Comparison of ENCODE assay signal across 14 cellular contexts in the genomic region with DNA sequence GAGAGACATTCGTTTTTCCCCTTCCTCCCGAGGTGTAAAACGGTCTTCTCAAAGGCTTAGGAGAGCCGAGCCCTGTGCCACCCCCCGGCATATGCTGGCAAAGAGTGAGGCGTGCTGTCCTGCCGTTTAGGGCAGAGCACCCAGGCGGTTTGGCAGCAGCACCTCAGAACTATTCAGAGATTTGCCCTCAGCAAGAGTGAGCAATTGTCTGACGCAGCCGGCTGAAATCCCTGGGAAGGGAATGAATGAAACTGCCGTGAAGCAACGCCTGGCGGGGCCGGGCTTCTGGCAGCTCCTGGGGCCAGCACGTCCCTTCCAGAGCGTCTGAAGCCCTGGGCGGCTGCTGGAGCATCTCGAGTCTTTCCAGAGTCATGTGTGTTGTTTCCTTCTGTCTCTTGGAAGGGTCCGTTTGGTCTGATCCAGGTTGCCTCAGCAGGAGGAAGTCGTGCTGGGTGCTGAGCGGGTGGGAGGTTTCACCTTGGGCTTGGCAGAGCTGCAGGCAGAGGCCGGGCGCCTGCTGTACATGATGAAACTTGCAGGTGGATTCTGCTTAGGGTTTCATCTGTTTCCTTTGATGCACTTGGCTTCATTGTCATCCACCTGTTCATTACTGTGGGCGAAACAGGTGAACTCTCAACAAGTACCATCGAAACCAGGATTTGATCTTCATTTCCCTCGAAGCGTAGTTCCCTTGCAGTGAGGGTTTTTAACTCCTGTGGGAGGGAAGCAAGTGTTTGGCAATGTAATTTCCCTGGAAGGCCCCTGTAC. TPM values are rescaled to one million over a fixed set of nuclear protein-coding genes. Genes with fewer than 3 reads are reported as not detected.
DNase-seq lines count a peak whose midpoint lies in the region; ATAC-seq and TF ChIP-seq lines count a peak whose summit lies in the region.
"Had no signal": no experiment of that assay in that cellular context is flagged by ENCODE, and none has a peak within 500 bp of the region (broad histone marks: within the 10 kb centered on the region; RNA-seq: fewer than 3 reads in every experiment).

No MANE protein-coding gene starts in this region.

- H4K20me1 ChIP-seq in KMS-11 (ENCODE audit: insufficient read depth) (no peaks in the 10 kb centered on the region), OCI-LY7 (ENCODE audit: insufficient read depth, low read length) (no peaks in the 10 kb centered on the region)

- TF ChIP-seq CTCF in KMS-11 (conservative IDR thresholded peaks at IDR 0.05; ENCODE audit: low read depth, low read length) (no peak), OCI-LY7 (conservative IDR thresholded peaks at IDR 0.05; ENCODE audit: low read length) (no peak), foreskin keratinocyte (conservative IDR thresholded peaks at IDR 0.05) (no peak)

- peak; percentile 88 for ATAC-seq in foreskin keratinocyte
- no peak for ATAC-seq in stimulated activated effector memory CD8-positive, alpha-beta T cell treated with anti-CD3 and anti-CD28 coated beads, Interleukin-12 subunit alpha, Interleukin-12 subunit beta, amount 100 ng/mL, for 72 hours
- ATAC-seq in HG02571 (IDR thresholded peaks at IDR 0.05; ENCODE audit: unreplicated experiment): no peak

- no peaks in the 10 kb centered on the region for H3K36me3 ChIP-seq in KMS-11 (ENCODE audit: insufficient read depth)
- H3K36me3 ChIP-seq in OCI-LY7 (ENCODE audit: insufficient read depth, low read length): peaks cover 68% of the 10 kb centered on the region

- no peaks in the 10 kb centered on the region for H3K27me3 Mint-ChIP-seq in T-helper 2 cell treated with Interferon-gamma antibody and Interleukin-4, amounts not matched to agents 5 μg/mL and 100 μg/mL, for 36 hours (ENCODE audit: low read depth)

- no peak overlapping the region for H3K4me3 Mint-ChIP-seq in stimulated activated effector memory CD8-positive, alpha-beta T cell treated with anti-CD3 and anti-CD28 coated beads, Interleukin-12 subunit alpha, Interleukin-12 subunit beta, amount 100 ng/mL, for 72 hours
- no peak overlapping the region for H3K4me3 Mint-ChIP-seq in T-helper 2 cell treated with Interferon-gamma antibody and Interleukin-4, amounts not matched to agents 5 μg/mL and 100 μg/mL, for 36 hours

- no peaks in the 10 kb centered on the region for H3K9me3 Mint-ChIP-seq in stimulated activated effector memory CD8-positive, alpha-beta T cell treated with anti-CD3 and anti-CD28 coated beads, Interleukin-12 subunit alpha, Interleukin-12 subunit beta, amount 100 ng/mL, for 72 hours
- H3K9me3 Mint-ChIP-seq in T-helper 2 cell treated with Interferon-gamma antibody and Interleukin-4, amounts not matched to agents 5 μg/mL and 100 μg/mL, for 36 hours: no peaks in the 10 kb centered on the region

- H3K4me2 ChIP-seq in KMS-11: peak overlapping the region; percentile 52
- H3K4me2 ChIP-seq in OCI-LY7 (ENCODE audit: low read length): peak overlapping the region; percentile 64
- H3K4me2 ChIP-seq: hepatocyte had no signal

- H3K4me3 ChIP-seq in KMS-11 (IDR thresholded peaks at IDR 0.05; ENCODE audit: insufficient read depth, low read depth, low read length): no peak overlapping the region
- H3K4me3 ChIP-seq in OCI-LY7 (ENCODE audit: low read depth, low read length, poor library complexity, severe bottlenecking): peak overlapping the region; percentile 16
- H3K4me3 ChIP-seq: hepatocyte had no signal

- peak; percentile 97 for DNase-seq in OCI-LY7 (ENCODE audit: low spot score)
- peak; percentile 91 to 96 for DNase-seq in foreskin keratinocyte
- no peak for DNase-seq in stimulated activated effector memory CD8-positive, alpha-beta T cell treated with anti-CD3 and anti-CD28 coated beads, Interleukin-12 subunit alpha, Interleukin-12 subunit beta, amount 100 ng/mL, for 72 hours (ENCODE audit: low spot score in 2 of 2)
- DNase-seq in GM19240 (ENCODE audit: insufficient read length, low spot score): no peak
- no peak for DNase-seq in T-helper 2 cell treated with Interferon-gamma antibody and Interleukin-4, amounts not matched to agents 5 μg/mL and 100 μg/mL, for 36 hours (ENCODE audit: low spot score)
- no peak for DNase-seq in NCI-H226
- DNase-seq: stimulated activated CD4-positive, alpha-beta T cell treated with anti-CD3 and anti-CD28 coated beads, Interleukin-2, amount 100 ng/mL, for 24 hours had no signal

- H3K79me2 ChIP-seq in KMS-11 (ENCODE audit: insufficient read depth, low read depth) (peaks cover 7% of the 10 kb centered on the region; the same call in 1 of the 2 replicates), OCI-LY7 (ENCODE audit: insufficient read depth, low read depth, low read length) (peaks cover 4% of the 10 kb centered on the region; the same call in 1 of the 2 replicates)
- H3K79me2 ChIP-seq: hepatocyte had no signal

- peak overlapping the region; percentile 64 for H3K27ac Mint-ChIP-seq in stimulated activated effector memory CD8-positive, alpha-beta T cell treated with anti-CD3 and anti-CD28 coated beads, Interleukin-12 subunit alpha, Interleukin-12 subunit beta, amount 100 ng/mL, for 72 hours
- H3K27ac Mint-ChIP-seq in T-helper 2 cell treated with Interferon-gamma antibody and Interleukin-4, amounts not matched to agents 5 μg/mL and 100 μg/mL, for 36 hours: no peak overlapping the region

- peak overlapping the region; percentile 22; the same call in 1 of the 2 replicates for H3K9ac ChIP-seq in KMS-11

- POLR2A ChIA-PET in OCI-LY7 (lab: Charles Lee): no interaction called here

- H3K27me3 ChIP-seq in KMS-11 (ENCODE audit: insufficient read depth, low read depth) (no peaks in the 10 kb centered on the region), foreskin keratinocyte (no peaks in the 10 kb centered on the region)
- H3K27me3 ChIP-seq: hepatocyte had no signal

- no TSS peak for BruUV-seq in OCI-LY7 (replicated peaks; lab: Mats Ljungman, UMichigan)

- H3K4me1 Mint-ChIP-seq in stimulated activated effector memory CD8-positive, alpha-beta T cell treated with anti-CD3 and anti-CD28 coated beads, Interleukin-12 subunit alpha, Interleukin-12 subunit beta, amount 100 ng/mL, for 72 hours: peaks cover 26% of the 10 kb centered on the region
- H3K4me1 Mint-ChIP-seq in T-helper 2 cell treated with Interferon-gamma antibody and Interleukin-4, amounts not matched to agents 5 μg/mL and 100 μg/mL, for 36 hours (ENCODE audit: low read depth): peaks cover 4% of the 10 kb centered on the region

- peak overlapping the region; percentile 59 for H3K27ac ChIP-seq in KMS-11
- H3K27ac ChIP-seq in OCI-LY7 (ENCODE audit: low read depth, low read length, poor library complexity, severe bottlenecking): peak overlapping the region; percentile 84
- peak overlapping the region; percentile 96 for H3K27ac ChIP-seq in foreskin keratinocyte
- H3K27ac ChIP-seq: hepatocyte had no signal

- CTCF ChIA-PET in OCI-LY7 (lab: Charles Lee; ENCODE audit: unreplicated experiment): no interaction called here

- H3K4me1 ChIP-seq in KMS-11 (ENCODE audit: low read depth, poor library complexity, severe bottlenecking): peaks cover 45% of the 10 kb centered on the region
- peaks cover 39% of the 10 kb centered on the region for H3K4me1 ChIP-seq in OCI-LY7 (ENCODE audit: insufficient read depth, low read length, poor library complexity, severe bottlenecking)
- peaks cover 7% of the 10 kb centered on the region for H3K4me1 ChIP-seq in foreskin keratinocyte

- H3K9me2 ChIP-seq in OCI-LY7 (ENCODE audit: insufficient read depth, low read length): no peaks in the 10 kb centered on the region

- H2AFZ ChIP-seq in KMS-11 (ENCODE audit: low read depth) (peak overlapping the region; percentile 12; the same call in 1 of the 2 replicates), OCI-LY7 (ENCODE audit: low read length) (no peak overlapping the region)
- H2AFZ ChIP-seq: hepatocyte had no signal

- H3K9me3 ChIP-seq in OCI-LY7 (ENCODE audit: low read length): no peaks in the 10 kb centered on the region

- peaks cover 8% of the 10 kb centered on the region for H3K36me3 Mint-ChIP-seq in stimulated activated effector memory CD8-positive, alpha-beta T cell treated with anti-CD3 and anti-CD28 coated beads, Interleukin-12 subunit alpha, Interleukin-12 subunit beta, amount 100 ng/mL, for 72 hours
- peaks cover 6% of the 10 kb centered on the region for H3K36me3 Mint-ChIP-seq in T-helper 2 cell treated with Interferon-gamma antibody and Interleukin-4, amounts not matched to agents 5 μg/mL and 100 μg/mL, for 36 hours (ENCODE audit: low read depth)

- intact Hi-C loops in OCI-LY7 (cut with micrococcal nuclease; ENCODE audit: unreplicated experiment): loop anchor here (1.0 kb wide), 6 partner anchors 77 to 387 kb away; no protein-coding TSS in a partner anchor

RNA-seq across cellular contexts. Expression of a gene that starts 35.4 kb away (rescaled TPM):
- total RNA-seq in OCI-LY7 (2014; rRNA removed; shearing (Covaris generic)): 57.0 and 87.8 TPM in 2 replicates
- total RNA-seq in OCI-LY7 (2022) (134 and 145 TPM in 2 replicates), foreskin keratinocyte (76.4 and 91.7 TPM in 2 replicates)
- polyA plus RNA-seq in foreskin keratinocyte: 104 and 112 TPM in 2 replicates

RNA-seq across cellular contexts. Expression of a gene that starts 51.9 kb away (rescaled TPM):
- total RNA-seq in OCI-LY7 (2014; rRNA removed; shearing (Covaris generic)): 3.8 and 5.0 TPM in 2 replicates
- 31.2 and 32.3 TPM in 2 replicates for total RNA-seq in OCI-LY7 (2022)
- 1.2 and 1.4 TPM in 2 replicates for total RNA-seq in foreskin keratinocyte
- polyA plus RNA-seq in foreskin keratinocyte: 1.3 and 2.4 TPM in 2 replicates
- total RNA-seq: HT1080 had no signal

RNA-seq across cellular contexts. Expression of a gene that starts 52.6 kb away (rescaled TPM):
- not detected in 2 replicates for total RNA-seq in OCI-LY7 (2014; rRNA removed; shearing (Covaris generic))
- total RNA-seq in OCI-LY7 (2022) (not detected in 2 replicates), foreskin keratinocyte (0.18 and 0.27 TPM in 2 replicates)
- polyA plus RNA-seq in foreskin keratinocyte: 0.12 TPM in 2 replicates
- total RNA-seq: chondrocyte, HT1080, NCI-H460, temporal lobe had no signal

Comparison
In these comparisons a context has a peak if more than half of its experiments do, and no peak if none do; other contexts are left out.
1. DNase-seq: peak in OCI-LY7 (single experiment) and foreskin keratinocyte (2 of 2); none in stimulated activated effector memory CD8-positive, alpha-beta T cell treated with anti-CD3 and anti-CD28 coated beads, Interleukin-12 subunit alpha, Interleukin-12 subunit beta, amount 100 ng/mL, for 72 hours (0 of 2), GM19240 (single experiment), T-helper 2 cell treated with Interferon-gamma antibody and Interleukin-4, amounts not matched to agents 5 μg/mL and 100 μg/mL, for 36 hours (single experiment) and NCI-H226 (single experiment).
2. Peak in every context shown above with its lines, with median percentiles within 50 percentile points of each other: H3K27ac ChIP-seq.